In the genomic region with DNA sequence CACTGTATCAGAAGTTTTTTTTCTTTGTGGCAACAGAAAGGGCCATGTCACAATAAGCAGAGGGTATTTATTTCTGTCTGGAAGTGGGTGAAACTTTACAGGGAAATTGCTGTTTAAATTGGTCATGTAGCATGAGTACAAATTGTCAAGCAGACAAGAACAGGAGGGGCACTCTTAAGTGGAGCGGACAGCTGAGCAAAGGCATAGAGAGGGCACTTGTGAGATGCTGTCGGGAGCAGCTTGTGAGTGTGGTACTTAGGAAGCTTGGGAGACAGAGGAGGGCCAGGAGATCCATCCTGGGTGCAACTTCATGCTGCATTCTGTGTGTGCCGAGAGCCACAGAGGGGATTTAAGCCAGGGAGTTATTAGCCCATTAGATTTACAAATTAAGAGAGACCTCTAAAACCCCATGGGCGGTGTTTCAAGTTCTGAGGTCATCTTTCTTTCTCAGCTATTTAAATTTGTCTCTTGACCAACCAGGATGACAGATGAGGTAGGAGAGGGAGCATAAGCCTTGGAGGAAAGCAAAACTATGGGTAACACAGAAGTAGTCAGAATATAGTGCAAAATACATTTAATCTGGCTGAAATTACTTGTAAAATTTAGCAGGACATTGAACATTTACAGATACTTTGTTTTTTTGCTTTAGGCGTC, we compare ENCODE assay signal across 18 cellular contexts. TPM values are rescaled to one million over a fixed set of nuclear protein-coding genes. Genes with fewer than 3 reads are reported as not detected.
A peak's percentile ranks its signal among the peaks of the same experiment; 100 is the strongest.
DNase-seq lines count a peak whose midpoint lies in the region; ATAC-seq and TF ChIP-seq lines count a peak whose summit lies in the region.
"Had no signal": no experiment of that assay in that cellular context is flagged by ENCODE, and none has a peak within 500 bp of the region (broad histone marks: within the 10 kb centered on the region; RNA-seq: fewer than 3 reads in every experiment).

No MANE protein-coding gene starts in this region.

- peak overlapping the region; percentile 50 for H3K4me3 ChIP-seq in Karpas-422 (ENCODE audit: low read length)
- H3K4me3 ChIP-seq in psoas muscle: no peak overlapping the region
- H3K4me3 ChIP-seq: vagina had no signal

- no peaks in the 10 kb centered on the region for H3K9me2 ChIP-seq in Karpas-422 (replicated peaks; ENCODE audit: insufficient read depth, low read length)

- peaks cover 91% of the 10 kb centered on the region for H3K4me1 Mint-ChIP-seq in T-helper 2 cell treated with Interferon-gamma antibody and Interleukin-4, amounts not matched to agents 5 μg/mL and 100 μg/mL, for 36 hours (ENCODE audit: low read depth)
- H3K4me1 Mint-ChIP-seq in T-helper 17 cell (peaks cover 78% of the 10 kb centered on the region), nephron progenitor cell (peaks cover 67% of the 10 kb centered on the region)

- H3K27ac ChIP-seq in Karpas-422 (ENCODE audit: low read length) (peak overlapping the region; percentile 52), psoas muscle (no peak overlapping the region)
- H3K27ac ChIP-seq: vagina had no signal

- WGBS in psoas muscle, 3 donors: 74 to 82% (median 76%) methylated on average over 5 of the region's 5 CpGs

- no peak for ATAC-seq in T-helper 17 cell
- no peak for ATAC-seq in psoas muscle
- ATAC-seq in HG03135 (IDR thresholded peaks at IDR 0.05; ENCODE audit: unreplicated experiment): no peak
- ATAC-seq: HCT116, HepG2, Panc1 had no signal

- no peak overlapping the region for H2AFZ ChIP-seq in Karpas-422 (ENCODE audit: low read length)

- H3K27me3 ChIP-seq in Karpas-422 (ENCODE audit: low read length) (no peaks in the 10 kb centered on the region), psoas muscle (ENCODE audit: insufficient read depth in 3 of 3, low read length in 2 of 3) (no peaks in the 10 kb centered on the region)
- H3K27me3 ChIP-seq: vagina had no signal

- peak overlapping the region; percentile 60 for H3K4me3 Mint-ChIP-seq in T-helper 2 cell treated with Interferon-gamma antibody and Interleukin-4, amounts not matched to agents 5 μg/mL and 100 μg/mL, for 36 hours
- H3K4me3 Mint-ChIP-seq in T-helper 17 cell: peak overlapping the region; percentile 61
- H3K4me3 Mint-ChIP-seq in nephron progenitor cell: no peak overlapping the region
- H3K4me3 Mint-ChIP-seq: dendritic cell treated with granulocyte-macrophage colony-stimulating factor and Interleukin-4, amounts not matched to agents 40 ng/mL and 50 ng/mL, for 4 days had no signal

- no peaks in the 10 kb centered on the region for H3K79me2 ChIP-seq in Karpas-422 (ENCODE audit: low read length)

- H3K27me3 Mint-ChIP-seq in T-helper 2 cell treated with Interferon-gamma antibody and Interleukin-4, amounts not matched to agents 5 μg/mL and 100 μg/mL, for 36 hours (ENCODE audit: low read depth): no peaks in the 10 kb centered on the region
- H3K27me3 Mint-ChIP-seq in T-helper 17 cell: no peaks in the 10 kb centered on the region
- H3K27me3 Mint-ChIP-seq in nephron progenitor cell (ENCODE audit: low read depth, poor library complexity): no peaks in the 10 kb centered on the region
- H3K27me3 Mint-ChIP-seq: dendritic cell treated with granulocyte-macrophage colony-stimulating factor and Interleukin-4, amounts not matched to agents 40 ng/mL and 50 ng/mL, for 4 days had no signal

- peaks cover 32% of the 10 kb centered on the region for H3K36me3 Mint-ChIP-seq in T-helper 2 cell treated with Interferon-gamma antibody and Interleukin-4, amounts not matched to agents 5 μg/mL and 100 μg/mL, for 36 hours (ENCODE audit: low read depth)
- H3K36me3 Mint-ChIP-seq in T-helper 17 cell (ENCODE audit: low read depth) (no peaks in the 10 kb centered on the region), nephron progenitor cell (ENCODE audit: low read depth) (no peaks in the 10 kb centered on the region)

- H3K4me1 ChIP-seq in Karpas-422 (ENCODE audit: low read length) (peaks cover 82% of the 10 kb centered on the region), psoas muscle (peaks cover 16% of the 10 kb centered on the region)

- intact Hi-C loops in psoas muscle (cut with DNase I): no loop called here

- H3K9ac ChIP-seq in Karpas-422 (ENCODE audit: low read length): peak overlapping the region; percentile 44

- peak overlapping the region; percentile 66 for H3K27ac Mint-ChIP-seq in T-helper 2 cell treated with Interferon-gamma antibody and Interleukin-4, amounts not matched to agents 5 μg/mL and 100 μg/mL, for 36 hours
- H3K27ac Mint-ChIP-seq in T-helper 17 cell (peak overlapping the region; percentile 95), nephron progenitor cell (peak overlapping the region; percentile 7)

- TF ChIP-seq CTCF in nephron progenitor cell (IDR thresholded peaks at IDR 0.05) (no peak), psoas muscle (IDR thresholded peaks at IDR 0.05) (no peak)

- peak overlapping the region; percentile 76 for H3K4me2 ChIP-seq in Karpas-422 (ENCODE audit: low read depth, low read length, poor library complexity, severe bottlenecking)

- peaks cover 30% of the 10 kb centered on the region for H4K20me1 ChIP-seq in Karpas-422 (ENCODE audit: insufficient read depth, low read depth, low read length)

- no peaks in the 10 kb centered on the region for H3K9me3 Mint-ChIP-seq in T-helper 2 cell treated with Interferon-gamma antibody and Interleukin-4, amounts not matched to agents 5 μg/mL and 100 μg/mL, for 36 hours
- no peaks in the 10 kb centered on the region for H3K9me3 Mint-ChIP-seq in nephron progenitor cell
- H3K9me3 Mint-ChIP-seq: dendritic cell treated with granulocyte-macrophage colony-stimulating factor and Interleukin-4, amounts not matched to agents 40 ng/mL and 50 ng/mL, for 4 days had no signal

- H3K9me3 ChIP-seq in Karpas-422 (ENCODE audit: low read length) (no peaks in the 10 kb centered on the region), T-helper 17 cell (ENCODE audit: control insufficient read depth, low read length, poor library complexity, severe bottlenecking) (no peaks in the 10 kb centered on the region), psoas muscle (no peaks in the 10 kb centered on the region)
- H3K9me3 ChIP-seq: vagina had no signal

- DNase-seq in T-helper 2 cell treated with Interferon-gamma antibody and Interleukin-4, amounts not matched to agents 5 μg/mL and 100 μg/mL, for 36 hours (ENCODE audit: low spot score): no peak
- DNase-seq in T-helper 2 cell: no peak
- DNase-seq in Karpas-422: peak; percentile 80
- no peak for DNase-seq in T-helper 17 cell
- DNase-seq in nephron progenitor cell: no peak
- DNase-seq in psoas muscle: no peak
- DNase-seq in NCI-H226: no peak
- DNase-seq: anterior cingulate cortex; mammary epithelial cell; NCI-H146; occipital lobe; stimulated activated CD4-positive, alpha-beta T cell treated with anti-CD3 and anti-CD28 coated beads, Interleukin-15, amount 100 ng/mL, for 24 hours had no signal

- H3K36me3 ChIP-seq in Karpas-422 (ENCODE audit: insufficient read depth, low read length) (no peaks in the 10 kb centered on the region), psoas muscle (ENCODE audit: insufficient read depth in 1 of 2, low read depth in 1 of 2) (no peaks in the 10 kb centered on the region)
- H3K36me3 ChIP-seq: vagina had no signal

RNA-seq across cellular contexts. Expression of gene INPP4A, which starts 30.4 kb away (rescaled TPM):
- 5.3 and 7.9 TPM in 2 replicates for total RNA-seq in Karpas-422 (2014; rRNA removed; shearing (Covaris generic); ENCODE audit: low replicate concordance)
- total RNA-seq in T-helper 17 cell (100 to 1,000 TPM; 109 to 110 TPM), psoas muscle (10 to 100 TPM in 3 of 4 donors, 1 to 10 TPM in 1; 9.8 to 19.7 (median 13.1) TPM)
- 1 to 10 TPM; 2.2 to 5.4 (median 2.8) TPM for polyA plus RNA-seq in psoas muscle

Comparison
In these comparisons a context has a peak if more than half of its experiments do, and no peak if none do; other contexts are left out.
1. H3K27ac Mint-ChIP-seq: peak in every context shown above with its lines; median percentile 95 in T-helper 17 cell; 66 in T-helper 2 cell treated with Interferon-gamma antibody and Interleukin-4, amounts not matched to agents 5 μg/mL and 100 μg/mL, for 36 hours; 7 in nephron progenitor cell.
2. RNA of gene INPP4A, which starts 30.4 kb away (total RNA-seq): 109 to 110 TPM in T-helper 17 cell; 9.8 to 19.7 TPM in psoas muscle and 5.3 to 7.9 TPM in Karpas-422; every median in the first group is over 4 times any median in the second.